In genomic region chr1:33583567-33583966, GRCh38 we compare ENCODE assay signal across 14 cellular contexts.
A peak's percentile ranks its signal among the peaks of the same experiment; 100 is the strongest.
DNase-seq lines count a peak whose midpoint lies in the region; ATAC-seq and TF ChIP-seq lines count a peak whose summit lies in the region.
"Had no signal": no experiment of that assay in that cellular context is flagged by ENCODE, and none has a peak within 500 bp of the region (broad histone marks: within the 10 kb centered on the region; RNA-seq: fewer than 3 reads in every experiment).

No MANE protein-coding gene starts in this region.

- H3K4me3 ChIP-seq in left ventricle myocardium inferior (no peak overlapping the region), left lung (no peak overlapping the region)
- H3K4me3 ChIP-seq: GM12878, GM23248 had no signal

- H3K36me3 Mint-ChIP-seq in osteocyte (ENCODE audit: unreplicated experiment), result no peaks in the 10 kb centered on the region
- H3K36me3 Mint-ChIP-seq: CD4-positive, alpha-beta memory T cell had no signal

- no peaks in the 10 kb centered on the region for H3K27me3 ChIP-seq in left ventricle myocardium inferior (ENCODE audit: low read depth)
- H3K27me3 ChIP-seq in left lung, result no peaks in the 10 kb centered on the region

- no peaks in the 10 kb centered on the region for H3K4me1 Mint-ChIP-seq in osteocyte (ENCODE audit: unreplicated experiment)
- H3K4me1 Mint-ChIP-seq: CD4-positive, alpha-beta memory T cell had no signal

- H3K27ac ChIP-seq in left ventricle myocardium inferior (replicated peaks) (no peak overlapping the region), left lung (no peak overlapping the region)
- H3K27ac ChIP-seq: GM23248 had no signal

- no peak for TF ChIP-seq CTCF in left ventricle myocardium inferior (IDR thresholded peaks at IDR 0.05; ENCODE audit: borderline replicate concordance)
- TF ChIP-seq CTCF in osteocyte (IDR thresholded peaks at IDR 0.05), result no peak
- TF ChIP-seq CTCF in left lung (IDR thresholded peaks at IDR 0.05), result no peak

- H3K4me3 Mint-ChIP-seq in osteocyte (ENCODE audit: unreplicated experiment), result no peak overlapping the region
- H3K4me3 Mint-ChIP-seq: CD4-positive, alpha-beta memory T cell had no signal

- intact Hi-C loops in left ventricle myocardium superior (cut with micrococcal nuclease), result no loop called here
- intact Hi-C loops in left ventricle myocardium inferior (cut with micrococcal nuclease), result no loop called here
- intact Hi-C loops in left lung (cut with DNase I), result no loop called here

- DNase-seq in left ventricle myocardium superior (no peak), left ventricle myocardium inferior (no peak), cerebellum (ENCODE audit: low spot score) (peak; percentile 6), osteocyte (ENCODE audit: extremely low spot score, unreplicated experiment) (peak; percentile 10), left lung (no peak)
- DNase-seq: Calu3; CD4-positive, alpha-beta memory T cell; COR-L47; DMS53; GM23248; H7; HCEC 1CT had no signal

- H3K9me3 ChIP-seq in left ventricle myocardium inferior (replicated peaks) (no peaks in the 10 kb centered on the region), left lung (no peaks in the 10 kb centered on the region)

- peaks cover 7% of the 10 kb centered on the region for H3K27me3 Mint-ChIP-seq in osteocyte (ENCODE audit: unreplicated experiment)

- peak; percentile 57 for ATAC-seq in left ventricle myocardium superior
- ATAC-seq in left lung, result no peak
- no peak for ATAC-seq in HG03097 (IDR thresholded peaks at IDR 0.05; ENCODE audit: low FRiP score, unreplicated experiment)
- ATAC-seq: GM12878 had no signal

- H3K36me3 ChIP-seq in left ventricle myocardium inferior (no peaks in the 10 kb centered on the region), left lung (no peaks in the 10 kb centered on the region)

- H3K9me3 Mint-ChIP-seq in osteocyte (ENCODE audit: unreplicated experiment), result no peaks in the 10 kb centered on the region
- H3K9me3 Mint-ChIP-seq: CD4-positive, alpha-beta memory T cell had no signal

- no peak overlapping the region for H3K27ac Mint-ChIP-seq in osteocyte (ENCODE audit: unreplicated experiment)
- H3K27ac Mint-ChIP-seq: CD4-positive, alpha-beta memory T cell had no signal

- H3K4me1 ChIP-seq in left ventricle myocardium inferior (peaks cover 23% of the 10 kb centered on the region), left lung (no peaks in the 10 kb centered on the region)

Comparison
In these comparisons a context has a peak if more than half of its experiments do, and no peak if none do; other contexts are left out.
1. DNase-seq: peak in cerebellum (single experiment) and osteocyte (single experiment); none in left ventricle myocardium superior (single experiment), left ventricle myocardium inferior (single experiment) and left lung (0 of 2).